Comparison of ENCODE assay signal across 19 cellular contexts in genomic region chr4:164011791-164012190, GRCh38.
DNase-seq lines count a peak whose midpoint lies in the region; ATAC-seq, FAIRE-seq and TF ChIP-seq lines count a peak whose summit lies in the region.
"Had no signal": no experiment of that assay in that cellular context is flagged by ENCODE, and none has a peak within 500 bp of the region (broad histone marks: within the 10 kb centered on the region; RNA-seq: fewer than 3 reads in every experiment).

No MANE protein-coding gene starts in this region.

- H3K9me3 ChIP-seq in mammary epithelial cell (replicated peaks; ENCODE audit: insufficient read depth, low read length) (no peaks in the 10 kb centered on the region), aorta (ENCODE audit: control insufficient read depth, low read length) (no peaks in the 10 kb centered on the region), small intestine (ENCODE audit: control insufficient read depth, low read depth) (no peaks in the 10 kb centered on the region)
- H3K9me3 ChIP-seq: A549, HAP-1, SJCRH30 had no signal

- H3K36me3 ChIP-seq in mammary epithelial cell (ENCODE audit: insufficient read depth, low read length) (no peaks in the 10 kb centered on the region), aorta (ENCODE audit: control insufficient read depth in 1 of 2, insufficient read depth in 2 of 2, low read length in 1 of 2) (no peaks in the 10 kb centered on the region), small intestine (ENCODE audit: control insufficient read depth in 2 of 2, insufficient read depth in 2 of 2, low read length in 2 of 2) (no peaks in the 10 kb centered on the region)
- H3K36me3 ChIP-seq: HAP-1, SJCRH30 had no signal

- no peaks in the 10 kb centered on the region for H3K27me3 Mint-ChIP-seq in MCF 10A (ENCODE audit: insufficient read depth, unreplicated experiment)

- WGBS in mammary epithelial cell (ENCODE audit: low coverage, missing lambda C conversion rate), result 43% methylated on average over 4 of the region's 4 CpGs
- 48 to 51% methylated on average over 4 of the region's 4 CpGs for WGBS in aorta, 2 donors
- 58 to 68% (median 63%) methylated on average over 4 of the region's 4 CpGs for WGBS in small intestine, 3 donors

- ATAC-seq in foreskin keratinocyte (peak; percentile 16), aorta (ENCODE audit: low FRiP score) (peak; percentile 38), HG03025 (IDR thresholded peaks at IDR 0.05; ENCODE audit: low FRiP score, unreplicated experiment) (no peak)
- ATAC-seq: A549 had no signal

- no peaks in the 10 kb centered on the region for H3K79me2 ChIP-seq in mammary epithelial cell (ENCODE audit: insufficient read depth, low read length)

- no TSS peak for BruUV-seq in MCF 10A (replicated peaks; lab: Mats Ljungman, UMichigan)
- BruUV-seq in mammary epithelial cell (replicated peaks; lab: Mats Ljungman, UMichigan), result no TSS peak

- H3K4me3 Mint-ChIP-seq in MCF 10A (ENCODE audit: unreplicated experiment), result no peak overlapping the region

- in situ Hi-C loops in mammary epithelial cell (cut with MboI; ENCODE audit: low sequenced_read_pairs in 2 of 2), result loop anchor here (10.0 to 25.0 kb wide), 3 partner anchors 449 to 726 kb away; no protein-coding TSS in a partner anchor

- H3K4me1 Mint-ChIP-seq in MCF 10A (ENCODE audit: insufficient read depth, unreplicated experiment), result no peaks in the 10 kb centered on the region

- no peak overlapping the region for H3K27ac ChIP-seq in mammary epithelial cell (ENCODE audit: insufficient read depth, low read depth, low read length)
- no peak overlapping the region for H3K27ac ChIP-seq in foreskin keratinocyte
- H3K27ac ChIP-seq in aorta (ENCODE audit: low read depth in 1 of 2, low read length in 2 of 2), result no peak overlapping the region
- H3K27ac ChIP-seq in small intestine (ENCODE audit: low read depth in 1 of 2, low read length in 1 of 2), result no peak overlapping the region
- H3K27ac ChIP-seq: A549, C4-2B, SJCRH30 had no signal

- H3K4me1 ChIP-seq in mammary epithelial cell (ENCODE audit: insufficient read depth, low read length), result no peaks in the 10 kb centered on the region
- no peaks in the 10 kb centered on the region for H3K4me1 ChIP-seq in foreskin keratinocyte
- no peaks in the 10 kb centered on the region for H3K4me1 ChIP-seq in aorta (ENCODE audit: control insufficient read depth in 1 of 2, insufficient read depth in 2 of 2, low read length in 2 of 2)
- no peaks in the 10 kb centered on the region for H3K4me1 ChIP-seq in small intestine (ENCODE audit: control insufficient read depth in 2 of 2, insufficient read depth in 1 of 2, low read depth in 1 of 2, low read length in 1 of 2)
- H3K4me1 ChIP-seq: A549, HAP-1, SJCRH30 had no signal

- no peak overlapping the region for H3K27ac Mint-ChIP-seq in MCF 10A (ENCODE audit: low read depth, unreplicated experiment)

- peak; percentile 4 for DNase-seq in MCF 10A (ENCODE audit: unreplicated experiment)
- DNase-seq in mammary epithelial cell, result no peak
- no peak for DNase-seq in HTR-8/SVneo (ENCODE audit: insufficient read length, low spot score)
- no peak for DNase-seq in foreskin keratinocyte
- DNase-seq in aorta, result no peak
- no peak for DNase-seq in activated CD8-positive, alpha-beta memory T cell treated with anti-CD3 and anti-CD28 coated beads for 24 hours
- no peak for DNase-seq in small intestine
- DNase-seq: KBM-7, NCI-H1048, NCI-H146, NCI-H2081 treated with DMSO at 0.1 percent for 48 hours, NCI-H345, RPMI8226, SJCRH30, SW 1271 had no signal

- dilution Hi-C loops in mammary epithelial cell (cut with HindIII; ENCODE audit: low sequenced_read_pairs), result no loop called here

- H4K20me1 ChIP-seq in mammary epithelial cell (ENCODE audit: insufficient read depth, low read length), result no peaks in the 10 kb centered on the region

- H3K4me2 ChIP-seq in mammary epithelial cell (ENCODE audit: insufficient read depth, low read depth, low read length), result no peak overlapping the region
- H3K4me2 ChIP-seq: A549 had no signal

- H3K4me3 ChIP-seq in mammary epithelial cell (replicated peaks in 1 of 3; ENCODE audit: insufficient read depth in 1 of 3, low read depth in 2 of 3, low read length in 3 of 3) (no peak overlapping the region), aorta (ENCODE audit: low read length in 2 of 2) (no peak overlapping the region), small intestine (ENCODE audit: low read depth in 1 of 2, low read length in 2 of 2) (no peak overlapping the region)
- H3K4me3 ChIP-seq: A549, HAP-1, SJCRH30 had no signal

- intact Hi-C loops in MCF 10A (cut with micrococcal nuclease), result loop anchor here (1.0 to 5.0 kb wide), 6 partner anchors 254 to 1515 kb away; no protein-coding TSS in a partner anchor
- intact Hi-C loops in mammary epithelial cell (cut with micrococcal nuclease), result loop anchor here (1.0 to 10.0 kb wide), 6 partner anchors 195 to 721 kb away; no protein-coding TSS in a partner anchor
- intact Hi-C loops in aorta (cut with DNase I), result no loop called here

- H2AFZ ChIP-seq in mammary epithelial cell (ENCODE audit: low read depth, low read length), result no peak overlapping the region

- H3K27me3 ChIP-seq in mammary epithelial cell (ENCODE audit: insufficient read depth, low read length) (no peaks in the 10 kb centered on the region), foreskin keratinocyte (no peaks in the 10 kb centered on the region), aorta (ENCODE audit: control insufficient read depth in 1 of 2, insufficient read depth in 2 of 2, low read length in 1 of 2) (peaks cover 0 to 1% of the 10 kb centered on the region in 2 donors), small intestine (ENCODE audit: control insufficient read depth in 2 of 2, insufficient read depth in 2 of 2, low read length in 2 of 2) (no peaks in the 10 kb centered on the region)
- H3K27me3 ChIP-seq: SJCRH30 had no signal

- peaks cover 19% of the 10 kb centered on the region for H3K9me3 Mint-ChIP-seq in MCF 10A (ENCODE audit: unreplicated experiment)

- no peak overlapping the region for H3K9ac ChIP-seq in mammary epithelial cell (ENCODE audit: insufficient read depth, low read length)

- TF ChIP-seq CTCF in MCF 10A (IDR thresholded peaks at IDR 0.05; ENCODE audit: unreplicated experiment) (no peak), mammary epithelial cell (conservative IDR thresholded peaks at IDR 0.05 in 1 of 2, IDR thresholded peaks at IDR 0.05 in 1 of 2; ENCODE audit: extremely low read depth in 1 of 2, insufficient read depth in 1 of 2, low read depth in 1 of 2, low read length in 2 of 2) (no peak), foreskin keratinocyte (conservative IDR thresholded peaks at IDR 0.05) (no peak)

- FAIRE-seq in HTR-8/SVneo (lab: Jason Lieb, UNC) (peak; percentile 64), small intestine (lab: Jason Lieb, UNC) (no peak)
- FAIRE-seq: A549 had no signal

- H3K36me3 Mint-ChIP-seq in MCF 10A (ENCODE audit: insufficient read depth, unreplicated experiment), result peaks cover 14% of the 10 kb centered on the region

- POLR2A ChIA-PET in MCF 10A (lab: Yijun Ruan, JAX), result no interaction called here

- CTCF ChIA-PET in MCF 10A (lab: Yijun Ruan, JAX), result interaction anchor here (0.6 to 4.9 kb wide), 21 partner anchors 11 to 991 kb away, joined by 3 to 48 read pairs (median 3); no protein-coding TSS in a partner anchor
- CTCF ChIA-PET in mammary epithelial cell (lab: Charles Lee; ENCODE audit: low non-redundant PET), result no interaction called here

Comparison
In these comparisons a context has a peak if more than half of its experiments do, and no peak if none do; other contexts are left out.
1. intact Hi-C loops: an anchor here in MCF 10A (1.0 to 5.0 kb wide) and mammary epithelial cell (1.0 to 10.0 kb wide); none called in aorta.